Comparison of ENCODE assay signal across 26 cellular contexts in the genomic region with DNA sequence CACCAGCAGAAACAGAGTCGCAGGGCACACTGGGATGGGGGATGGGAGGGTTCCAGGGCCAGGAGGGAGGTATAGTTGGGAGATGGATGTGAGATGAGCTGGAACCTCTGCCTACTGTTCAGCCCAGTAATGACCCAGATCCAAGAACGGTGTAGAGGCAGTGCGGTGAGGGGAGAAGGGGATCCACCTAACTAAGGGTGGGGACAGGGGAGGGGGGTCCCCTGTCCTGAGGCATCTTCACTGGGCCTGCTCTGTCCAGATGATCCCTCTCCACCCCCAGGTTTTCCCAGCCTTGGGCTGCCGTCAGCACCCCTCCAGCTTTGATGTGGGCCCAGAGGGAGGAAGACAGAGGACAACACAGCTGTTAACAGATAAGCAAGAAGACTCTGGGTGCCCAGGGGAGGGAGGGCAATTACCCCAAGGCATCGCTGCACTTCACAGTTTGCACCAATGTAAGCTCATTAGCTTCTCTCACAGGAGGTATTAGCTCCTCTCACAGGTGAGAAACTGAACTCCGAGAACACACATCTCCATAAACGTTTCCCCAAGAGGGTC. TPM values are rescaled to one million over a fixed set of nuclear protein-coding genes. Genes with fewer than 3 reads are reported as not detected.
DNase-seq lines count a peak whose midpoint lies in the region; ATAC-seq and TF ChIP-seq lines count a peak whose summit lies in the region.
"Had no signal": no experiment of that assay in that cellular context is flagged by ENCODE, and none has a peak within 500 bp of the region (broad histone marks: within the 10 kb centered on the region; RNA-seq: fewer than 3 reads in every experiment).

No MANE protein-coding gene starts in this region.

- H2BK120ac ChIP-seq in H9 (ENCODE audit: low read depth, low read length, poor library complexity, severe bottlenecking) = no peak overlapping the region

- H3K36me3 Mint-ChIP-seq in CD4-positive, alpha-beta memory T cell = peaks cover under 1 to 3% of the 10 kb centered on the region in 2 donors
- H3K36me3 Mint-ChIP-seq in WTC11 (no peaks in the 10 kb centered on the region), H9 (ENCODE audit: insufficient read depth in 1 of 3, low read depth in 3 of 3) (peaks cover 0 to 3% (median 0%) of the 10 kb centered on the region in 3 experiments; a peak in 3 of 7 replicates)
- peaks cover 0 to 2% (median 0%) of the 10 kb centered on the region in 3 donors for H3K36me3 Mint-ChIP-seq in naive thymus-derived CD8-positive, alpha-beta T cell

- no CpG with 5 or more reads among the region's 7 CpGs for WGBS in H9 (ENCODE audit: extremely low coverage, insufficient read length, low lambda C conversion rate)
- WGBS in esophagus squamous epithelium, 2 donors = 59 to 73% methylated on average over 3 to 5 of the region's 7 CpGs

- H3K4ac ChIP-seq in H9 (ENCODE audit: low read depth, low read length) = no peak overlapping the region

- no peak overlapping the region for H2BK20ac ChIP-seq in H9 (ENCODE audit: low read depth, low read length, poor library complexity, severe bottlenecking)

- H2BK15ac ChIP-seq in H9 (ENCODE audit: low read depth, low read length) = no peak overlapping the region

- H3K9me3 Mint-ChIP-seq in CD4-positive, alpha-beta memory T cell = no peaks in the 10 kb centered on the region
- H3K9me3 Mint-ChIP-seq in WTC11 (no peaks in the 10 kb centered on the region), H9 (no peaks in the 10 kb centered on the region)
- H3K9me3 Mint-ChIP-seq in naive thymus-derived CD8-positive, alpha-beta T cell = no peaks in the 10 kb centered on the region
- H3K9me3 Mint-ChIP-seq: CD8-positive, alpha-beta memory T cell; stimulated activated naive CD8-positive, alpha-beta T cell treated with anti-CD3 and anti-CD28 coated beads, Interleukin-15, Interleukin-2, amounts not matched to agents 100 ng/mL and 50 ng/mL, for 24 hours had no signal

- H2AK5ac ChIP-seq in H9 (ENCODE audit: insufficient read length, low read length) = no peak overlapping the region

- H3K36me3 ChIP-seq in CD4-positive, alpha-beta memory T cell (ENCODE audit: insufficient read depth, low read length) = no peaks in the 10 kb centered on the region
- H3K36me3 ChIP-seq in esophagus squamous epithelium = peaks cover 0 to 3% (median 0%) of the 10 kb centered on the region in 3 donors
- H3K36me3 ChIP-seq: tibial artery had no signal

- H4K5ac ChIP-seq in H9 (ENCODE audit: insufficient read length, low read depth, low read length) = no peak overlapping the region

- no peak overlapping the region for H3K14ac ChIP-seq in H9 (ENCODE audit: insufficient read depth, low read length)

- H3K56ac ChIP-seq in H9 (ENCODE audit: insufficient read length, low read depth, low read length) = no peak overlapping the region

- H4K20me1 ChIP-seq in H9 (ENCODE audit: control insufficient read depth, insufficient read depth, insufficient read length) = no peaks in the 10 kb centered on the region

- no peak overlapping the region for H3K9ac ChIP-seq in H9 (ENCODE audit: extremely low read depth, insufficient read length, low read length)
- H3K9ac ChIP-seq: SK-N-SH had no signal

- no peak overlapping the region for H2BK12ac ChIP-seq in H9 (ENCODE audit: insufficient read length, low read depth, low read length)

- H3K27me3 Mint-ChIP-seq in CD4-positive, alpha-beta memory T cell = no peaks in the 10 kb centered on the region
- H3K27me3 Mint-ChIP-seq in WTC11 (ENCODE audit: low read depth) (no peaks in the 10 kb centered on the region), H9 (ENCODE audit: low read depth) (no peaks in the 10 kb centered on the region)
- H3K27me3 Mint-ChIP-seq in naive thymus-derived CD8-positive, alpha-beta T cell = no peaks in the 10 kb centered on the region
- H3K27me3 Mint-ChIP-seq: CD8-positive, alpha-beta memory T cell; stimulated activated naive CD8-positive, alpha-beta T cell treated with anti-CD3 and anti-CD28 coated beads, Interleukin-15, Interleukin-2, amounts not matched to agents 100 ng/mL and 50 ng/mL, for 24 hours had no signal

- no peak overlapping the region for H3K4me3 ChIP-seq in CD4-positive, alpha-beta memory T cell (ENCODE audit: low read length in 2 of 2)
- H3K4me3 ChIP-seq in esophagus squamous epithelium = no peak overlapping the region
- H3K4me3 ChIP-seq: body of pancreas, GM12878, lung, tibial artery had no signal

- H2BK5ac ChIP-seq in H9 (ENCODE audit: insufficient read length, low read length) = no peak overlapping the region

- no peak overlapping the region for H4K91ac ChIP-seq in H9 (ENCODE audit: insufficient read length, low read depth, low read length)

- no peak for TF ChIP-seq POLR2A in esophagus squamous epithelium (IDR thresholded peaks at IDR 0.05)

- intact Hi-C loops in CD4-positive, alpha-beta memory T cell (cut with micrococcal nuclease) = no loop called here
- intact Hi-C loops in esophagus squamous epithelium (cut with DNase I) = no loop called here

- H3K4me1 ChIP-seq in CD4-positive, alpha-beta memory T cell (ENCODE audit: insufficient read depth, low read length) = peaks cover 47% of the 10 kb centered on the region
- H3K4me1 ChIP-seq in H9 (ENCODE audit: insufficient read depth, low read length) (no peaks in the 10 kb centered on the region), esophagus squamous epithelium (peaks cover 38 to 94% (median 55%) of the 10 kb centered on the region in 3 donors)

- H3K27ac ChIP-seq in CD4-positive, alpha-beta memory T cell (ENCODE audit: low read depth, low read length) = no peak overlapping the region
- no peak overlapping the region for H3K27ac ChIP-seq in H9 (ENCODE audit: insufficient read length, low read depth, low read length)
- H3K27ac ChIP-seq in esophagus squamous epithelium = no peak overlapping the region
- H3K27ac ChIP-seq: body of pancreas, HL-60, tibial artery had no signal

- H3K27me3 ChIP-seq in CD4-positive, alpha-beta memory T cell (ENCODE audit: insufficient read depth, low read length) = no peaks in the 10 kb centered on the region
- H3K27me3 ChIP-seq in H9 (ENCODE audit: insufficient read depth, low read length) (no peaks in the 10 kb centered on the region), esophagus squamous epithelium (no peaks in the 10 kb centered on the region)
- H3K27me3 ChIP-seq: body of pancreas, tibial artery had no signal

- H3K4me1 Mint-ChIP-seq in CD4-positive, alpha-beta memory T cell = peaks cover 50 to 82% (median 65%) of the 10 kb centered on the region in 4 donors
- H3K4me1 Mint-ChIP-seq in WTC11 (peaks cover 67% of the 10 kb centered on the region), H9 (peaks cover 37 to 38% of the 10 kb centered on the region in 2 experiments)
- H3K4me1 Mint-ChIP-seq in naive thymus-derived CD8-positive, alpha-beta T cell = peaks cover 40 to 84% (median 80%) of the 10 kb centered on the region in 4 donors

- TF ChIP-seq CTCF in WTC11 (IDR thresholded peaks at IDR 0.05) (no peak), H9 (conservative IDR thresholded peaks at IDR 0.05) (no peak), esophagus squamous epithelium (IDR thresholded peaks at IDR 0.05) (no peak)

- no peak for DNase-seq in CD4-positive, alpha-beta memory T cell
- peak; percentile 75 for DNase-seq in NCI-H82 (lab: John Stamatoyannopoulos, UW)
- DNase-seq in WTC11 (ENCODE audit: low spot score) = no peak
- DNase-seq in naive thymus-derived CD8-positive, alpha-beta T cell = no peak
- DNase-seq in H9 = no peak
- no peak for DNase-seq in esophagus squamous epithelium (lab: John Stamatoyannopoulos, UW)
- DNase-seq: CD8-positive, alpha-beta memory T cell; effector memory CD4-positive, alpha-beta T cell; kidney; NCI-H1417; NCI-H2081 treated with DMSO at 0.1 percent for 48 hours; NCI-H510A treated with DMSO at 0.1 percent for 48 hours; nucleus accumbens; SK-N-SH; small intestine; stimulated activated CD4-positive, alpha-beta T cell treated with anti-CD3 and anti-CD28 coated beads, Interleukin-4, amount 100 ng/mL, for 1 hour; T-helper 9 cell; tibial artery had no signal

- no peak overlapping the region for H3T11ph ChIP-seq in H9 (ENCODE audit: low read length)

- H4K8ac ChIP-seq in H9 (replicated peaks; ENCODE audit: insufficient read length, low read depth, low read length) = no peak overlapping the region

- peak overlapping the region in 1 of 8 donors; percentile 41 for H3K4me3 Mint-ChIP-seq in CD4-positive, alpha-beta memory T cell
- H3K4me3 Mint-ChIP-seq in WTC11 (no peak overlapping the region), H9 (no peak overlapping the region)
- H3K4me3 Mint-ChIP-seq in naive thymus-derived CD8-positive, alpha-beta T cell = peak overlapping the region in 1 of 10 donors; percentile 30
- H3K4me3 Mint-ChIP-seq: stimulated activated naive CD8-positive, alpha-beta T cell treated with anti-CD3 and anti-CD28 coated beads, Interleukin-15, Interleukin-2, amounts not matched to agents 100 ng/mL and 50 ng/mL, for 24 hours had no signal

- POLR2A ChIA-PET in CD4-positive, alpha-beta memory T cell (lab: Charles Lee; ENCODE audit: partially characterized antibody) = interaction anchor here (0.7 kb wide), 1 partner anchor 9 kb away, joined by 3 read pairs; no protein-coding TSS in a partner anchor
- POLR2A ChIA-PET in WTC11 (lab: Charles Lee) = no interaction called here
- POLR2A ChIA-PET in naive thymus-derived CD8-positive, alpha-beta T cell (lab: Charles Lee) = no interaction called here

- H3K27ac Mint-ChIP-seq in CD4-positive, alpha-beta memory T cell = peak overlapping the region in 4 of 7 donors; percentile 57 to 89 (median 70)
- H3K27ac Mint-ChIP-seq in WTC11 = peak overlapping the region; percentile 80
- H3K27ac Mint-ChIP-seq in naive thymus-derived CD8-positive, alpha-beta T cell = peak overlapping the region in 6 of 10 donors; percentile 12 to 69 (median 26)
- H3K27ac Mint-ChIP-seq in H9 = peak overlapping the region in 1 of 3 experiments; percentile 12; a peak in 1 of 7 replicates
- H3K27ac Mint-ChIP-seq: stimulated activated naive CD8-positive, alpha-beta T cell treated with anti-CD3 and anti-CD28 coated beads, Interleukin-15, Interleukin-2, amounts not matched to agents 100 ng/mL and 50 ng/mL, for 24 hours had no signal

- no peak overlapping the region for H3K23ac ChIP-seq in H9 (ENCODE audit: insufficient read length, low read depth, low read length)

- peaks cover 25% of the 10 kb centered on the region; the same call in 1 of the 2 replicates for H3K79me2 ChIP-seq in H9 (ENCODE audit: insufficient read depth, low read length)

- no peak overlapping the region for H2AFZ ChIP-seq in H9 (ENCODE audit: low read length)

- H3K18ac ChIP-seq in H9 (ENCODE audit: insufficient read length, low read depth, low read length) = no peak overlapping the region

- no peak overlapping the region for H3K4me2 ChIP-seq in H9 (ENCODE audit: insufficient read depth, insufficient read length, low read length)
- H3K4me2 ChIP-seq: SK-N-SH had no signal

- H3K9me3 ChIP-seq in CD4-positive, alpha-beta memory T cell (ENCODE audit: control insufficient read depth in 1 of 2, low read length in 2 of 2) = no peaks in the 10 kb centered on the region
- H3K9me3 ChIP-seq in H9 (ENCODE audit: control insufficient read depth, low read depth, low read length) (no peaks in the 10 kb centered on the region), esophagus squamous epithelium (no peaks in the 10 kb centered on the region)
- H3K9me3 ChIP-seq: body of pancreas, SK-N-SH, tibial artery had no signal

- H3K23me2 ChIP-seq in H9 (ENCODE audit: insufficient read length, low read depth, low read length, poor library complexity, severe bottlenecking) = no peaks in the 10 kb centered on the region

- CTCF ChIA-PET in CD4-positive, alpha-beta memory T cell (lab: Charles Lee; ENCODE audit: partially characterized antibody) = interaction anchor here (1.0 kb wide), 1 partner anchor 363 kb away, joined by 3 read pairs; no protein-coding TSS in a partner anchor
- CTCF ChIA-PET in WTC11 (lab: Charles Lee) = interaction anchor here (0.7 to 1.2 kb wide), 4 partner anchors 30 to 46 kb away, joined by 3 to 4 read pairs (median 4); no protein-coding TSS in a partner anchor

- ATAC-seq in WTC11 (no peak), GM19395 (IDR thresholded peaks at IDR 0.05; ENCODE audit: unreplicated experiment) (no peak), HG03354 (IDR thresholded peaks at IDR 0.05; ENCODE audit: poor library complexity, severe bottlenecking, unreplicated experiment) (no peak)
- ATAC-seq in naive thymus-derived CD8-positive, alpha-beta T cell = no peak
- ATAC-seq: body of pancreas, GM12878, HepG2 had no signal

- H3K79me1 ChIP-seq in H9 (ENCODE audit: insufficient read depth, low read depth, low read length, poor library complexity, severe bottlenecking) = peaks cover 11% of the 10 kb centered on the region

RNA-seq across cellular contexts. Expression of gene BICD2, which starts 19.3 kb away (rescaled TPM):
- total RNA-seq in CD4-positive, alpha-beta memory T cell = 10 to 100 TPM; 33.4 to 34.2 TPM
- 10 to 100 TPM in 1 of 2 donors, 1 to 10 TPM in 1; 3.8 to 20.1 TPM for polyA plus RNA-seq in CD4-positive, alpha-beta memory T cell
- total RNA-seq in WTC11 (2021) (30.8 to 38.7 TPM (median 31.4 TPM) in 3 replicates), H9 (2021) (21.2 and 22.3 TPM in 2 replicates), esophagus squamous epithelium (100 to 1,000 TPM in 1 of 4 donors, 10 to 100 TPM in 3; 81.7 to 116 (median 91.1) TPM)
- 10 to 100 TPM; 28.3 to 29.1 TPM for total RNA-seq in naive thymus-derived CD8-positive, alpha-beta T cell
- 10 to 100 TPM in 2 of 3 donors, 1 to 10 TPM in 1; 5.9 to 20.1 (median 10.1) TPM for polyA plus RNA-seq in naive thymus-derived CD8-positive, alpha-beta T cell
